23 cellular contexts compared by ENCODE assay signal in genomic region chr15:65382146-65382491, GRCh38. TPM values are rescaled to one million over a fixed set of nuclear protein-coding genes. Genes with fewer than 3 reads are reported as not detected.
"Had no signal": no experiment of that assay in that cellular context is flagged by ENCODE, and none has a peak within 500 bp of the region (broad histone marks: within the 10 kb centered on the region; RNA-seq: fewer than 3 reads in every experiment).

No MANE protein-coding gene starts in this region.

- H3K4me3 Mint-ChIP-seq: activated naive CD4-positive, alpha-beta T cell treated with anti-CD3 and anti-CD28 coated beads for 36 hours; activated naive CD8-positive, alpha-beta T cell; activated T-helper 17 cell treated with anti-CD3 and anti-CD28 coated beads, Interleukin-2, amount 50 U/mL, for 72 hours; T-helper 17 cell; WTC11 had no signal

- H3K36me3 Mint-ChIP-seq: activated naive CD8-positive, alpha-beta T cell had no signal

- ATAC-seq: activated T-helper 17 cell treated with anti-CD3 and anti-CD28 coated beads, Interleukin-2, amount 50 U/mL, for 72 hours; T-helper 17 cell; WTC11 had no signal

- DNase-seq: activated CD4-positive, alpha-beta T cell treated with anti-CD3 and anti-CD28 coated beads for 48 hours; activated CD4-positive, alpha-beta T cell treated with anti-CD3 and anti-CD28 coated beads, Interleukin-2, amount 50 U/mL, for 4 hours; activated CD4-positive, CD25-positive, alpha-beta regulatory T cell treated with anti-CD3 and anti-CD28 coated beads, Interleukin-2, amount 50 U/mL, for 72 hours; activated gamma-delta T cell; activated naive CD4-positive, alpha-beta T cell treated with anti-CD3 and anti-CD28 coated beads for 36 hours; activated T-cell treated with anti-CD3 and anti-CD28 coated beads, Interleukin-2, amount 50 U/mL, for 48 hours; amygdala; KBM-7; NCI-H1048; NCI-H1930; NCI-H345; NCI-H510A; NCI-H526 treated with DMSO at 0.1 percent for 48 hours; NCI-H82; SIG-M5; T-helper 17 cell; T-helper 9 cell had no signal

- H3K9me3 Mint-ChIP-seq: activated naive CD4-positive, alpha-beta T cell treated with anti-CD3 and anti-CD28 coated beads for 36 hours; activated T-helper 17 cell treated with anti-CD3 and anti-CD28 coated beads, Interleukin-2, amount 50 U/mL, for 72 hours; brain; WTC11 had no signal

- H3K27ac Mint-ChIP-seq: activated naive CD4-positive, alpha-beta T cell treated with anti-CD3 and anti-CD28 coated beads for 36 hours; activated naive CD8-positive, alpha-beta T cell; activated T-helper 17 cell treated with anti-CD3 and anti-CD28 coated beads, Interleukin-2, amount 50 U/mL, for 72 hours; T-helper 17 cell; WTC11 had no signal

RNA-seq across cellular contexts. Expression of gene IGDCC3, which starts 4.3 kb away (rescaled TPM):
- total RNA-seq: activated naive CD4-positive, alpha-beta T cell treated with anti-CD3 and anti-CD28 coated beads for 36 hours; activated T-helper 17 cell treated with anti-CD3 and anti-CD28 coated beads, Interleukin-2, amount 50 U/mL, for 72 hours; LHCN-M2; M059J; T-helper 17 cell had no signal
